ENCODE assay signal across 12 cellular contexts in the genomic region with DNA sequence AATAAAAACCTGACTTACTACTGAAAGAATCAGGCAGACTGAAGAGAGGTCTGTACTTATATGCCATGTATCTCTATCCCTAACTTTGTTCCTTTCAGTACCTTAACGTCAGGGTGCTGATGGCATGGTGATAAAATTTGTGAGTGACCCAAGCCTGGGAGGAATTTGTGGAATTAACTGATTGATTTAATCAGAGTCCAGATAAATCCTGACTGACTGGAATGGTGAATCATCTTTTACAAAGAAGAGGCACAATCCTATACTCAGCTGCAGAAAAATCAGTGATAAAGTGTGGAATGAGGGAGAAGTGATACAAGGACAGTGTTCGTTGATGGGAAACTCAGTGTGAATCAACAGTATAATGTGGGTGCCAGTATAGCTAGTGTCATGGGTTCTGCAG. TPM values are rescaled to one million over a fixed set of nuclear protein-coding genes. Genes with fewer than 3 reads are reported as not detected.
DNase-seq lines count a peak whose midpoint lies in the region; ATAC-seq, FAIRE-seq and TF ChIP-seq lines count a peak whose summit lies in the region.
"Had no signal": no experiment of that assay in that cellular context is flagged by ENCODE, and none has a peak within 500 bp of the region (broad histone marks: within the 10 kb centered on the region; RNA-seq: fewer than 3 reads in every experiment).

No MANE protein-coding gene starts in this region.

- peaks cover 8% of the 10 kb centered on the region for H3K36me3 Mint-ChIP-seq in activated naive CD4-positive, alpha-beta T cell treated with anti-CD3 and anti-CD28 coated beads, Interleukin-2, amount 50 U/mL, for 24 hours
- peaks cover 33% of the 10 kb centered on the region for H3K36me3 Mint-ChIP-seq in activated naive CD4-positive, alpha-beta T cell treated with anti-CD3 and anti-CD28 coated beads, Interleukin-2, amount 10 ng/mL, durations not matched to agents 7 days and 5 days
- peaks cover 17% of the 10 kb centered on the region; the same call in 1 of the 2 replicates for H3K36me3 Mint-ChIP-seq in WTC11

- no peaks in the 10 kb centered on the region for H3K9me3 Mint-ChIP-seq in activated naive CD4-positive, alpha-beta T cell treated with anti-CD3 and anti-CD28 coated beads, Interleukin-2, amount 50 U/mL, for 24 hours
- H3K9me3 Mint-ChIP-seq in activated naive CD4-positive, alpha-beta T cell treated with anti-CD3 and anti-CD28 coated beads, Interleukin-2, amount 10 ng/mL, durations not matched to agents 7 days and 5 days, result no peaks in the 10 kb centered on the region
- H3K9me3 Mint-ChIP-seq in WTC11, result no peaks in the 10 kb centered on the region
- H3K9me3 Mint-ChIP-seq: activated naive CD4-positive, alpha-beta T cell treated with anti-CD3 and anti-CD28 coated beads, Interleukin-2, amount 50 U/mL, for 72 hours; dendritic cell treated with granulocyte-macrophage colony-stimulating factor and Interleukin-4, amounts not matched to agents 40 ng/mL and 50 ng/mL, for 4 days had no signal

- POLR2A ChIA-PET in WTC11 (lab: Charles Lee), result no interaction called here

- H3K27ac Mint-ChIP-seq in activated naive CD4-positive, alpha-beta T cell treated with anti-CD3 and anti-CD28 coated beads, Interleukin-2, amount 50 U/mL, for 24 hours, result peak overlapping the region; percentile 23
- H3K27ac Mint-ChIP-seq in activated naive CD4-positive, alpha-beta T cell treated with anti-CD3 and anti-CD28 coated beads, Interleukin-2, amount 10 ng/mL, durations not matched to agents 7 days and 5 days, result no peak overlapping the region
- H3K27ac Mint-ChIP-seq in WTC11, result peak overlapping the region; percentile 76; the same call in 1 of the 2 replicates
- H3K27ac Mint-ChIP-seq: activated naive CD4-positive, alpha-beta T cell treated with anti-CD3 and anti-CD28 coated beads, Interleukin-2, amount 50 U/mL, for 72 hours; dendritic cell treated with granulocyte-macrophage colony-stimulating factor and Interleukin-4, amounts not matched to agents 40 ng/mL and 50 ng/mL, for 4 days had no signal

- H3K27me3 Mint-ChIP-seq in activated naive CD4-positive, alpha-beta T cell treated with anti-CD3 and anti-CD28 coated beads, Interleukin-2, amount 50 U/mL, for 24 hours, result no peaks in the 10 kb centered on the region
- H3K27me3 Mint-ChIP-seq in activated naive CD4-positive, alpha-beta T cell treated with anti-CD3 and anti-CD28 coated beads, Interleukin-2, amount 10 ng/mL, durations not matched to agents 7 days and 5 days, result peaks cover 5% of the 10 kb centered on the region
- no peaks in the 10 kb centered on the region for H3K27me3 Mint-ChIP-seq in WTC11 (ENCODE audit: low read depth)
- H3K27me3 Mint-ChIP-seq: dendritic cell treated with granulocyte-macrophage colony-stimulating factor and Interleukin-4, amounts not matched to agents 40 ng/mL and 50 ng/mL, for 4 days had no signal

- H3K4me3 Mint-ChIP-seq in activated naive CD4-positive, alpha-beta T cell treated with anti-CD3 and anti-CD28 coated beads, Interleukin-2, amount 50 U/mL, for 24 hours, result peak overlapping the region; percentile 54
- no peak overlapping the region for H3K4me3 Mint-ChIP-seq in activated naive CD4-positive, alpha-beta T cell treated with anti-CD3 and anti-CD28 coated beads, Interleukin-2, amount 10 ng/mL, durations not matched to agents 7 days and 5 days
- H3K4me3 Mint-ChIP-seq in WTC11, result no peak overlapping the region
- H3K4me3 Mint-ChIP-seq: dendritic cell treated with granulocyte-macrophage colony-stimulating factor and Interleukin-4, amounts not matched to agents 40 ng/mL and 50 ng/mL, for 4 days had no signal

- no peak overlapping the region for H3K4me3 ChIP-seq in urinary bladder (ENCODE audit: low read depth, low read length)
- H3K4me3 ChIP-seq: pancreas had no signal

- DNase-seq in activated naive CD4-positive, alpha-beta T cell treated with anti-CD3 and anti-CD28 coated beads, Interleukin-2, amount 10 ng/mL, durations not matched to agents 7 days and 5 days, result no peak
- DNase-seq in WTC11 (ENCODE audit: low spot score), result no peak
- peak; percentile 17 for DNase-seq in fibroblast of peridontal ligament (ENCODE audit: extremely low read depth)
- DNase-seq in urothelium cell line (ENCODE audit: low spot score), result no peak
- no peak for DNase-seq in COR-L47 (lab: John Stamatoyannopoulos, UW)
- no peak for DNase-seq in OCI-M2 (lab: John Stamatoyannopoulos, UW; ENCODE audit: unreplicated experiment)
- DNase-seq: pancreas, T-helper 9 cell had no signal

- H3K27ac ChIP-seq in urinary bladder (ENCODE audit: low read depth), result peak overlapping the region; percentile 18
- H3K27ac ChIP-seq: pancreas had no signal

- H3K36me3 ChIP-seq in urinary bladder (ENCODE audit: insufficient read depth), result no peaks in the 10 kb centered on the region
- H3K36me3 ChIP-seq: pancreas had no signal

- ATAC-seq in WTC11, result no peak
- ATAC-seq: activated naive CD4-positive, alpha-beta T cell treated with anti-CD3 and anti-CD28 coated beads, Interleukin-2, amount 50 U/mL, for 72 hours; pancreas had no signal

- WGBS in urinary bladder, result 58% methylated on average over 2 of the region's 2 CpGs

- peaks cover 2% of the 10 kb centered on the region for H3K4me1 ChIP-seq in urinary bladder (ENCODE audit: insufficient read depth)

- peaks cover 74% of the 10 kb centered on the region for H3K4me1 Mint-ChIP-seq in activated naive CD4-positive, alpha-beta T cell treated with anti-CD3 and anti-CD28 coated beads, Interleukin-2, amount 50 U/mL, for 24 hours
- peaks cover 62% of the 10 kb centered on the region for H3K4me1 Mint-ChIP-seq in activated naive CD4-positive, alpha-beta T cell treated with anti-CD3 and anti-CD28 coated beads, Interleukin-2, amount 10 ng/mL, durations not matched to agents 7 days and 5 days
- peaks cover 30% of the 10 kb centered on the region for H3K4me1 Mint-ChIP-seq in WTC11

- CTCF ChIA-PET in activated naive CD4-positive, alpha-beta T cell treated with anti-CD3 and anti-CD28 coated beads, Interleukin-2, amount 10 ng/mL, durations not matched to agents 7 days and 5 days (lab: Charles Lee), result interaction anchor here (0.9 kb wide), 1 partner anchor 22 kb away, joined by 3 read pairs; no protein-coding TSS in a partner anchor
- CTCF ChIA-PET in WTC11 (lab: Charles Lee), result no interaction called here

- no peak for TF ChIP-seq CTCF in WTC11 (IDR thresholded peaks at IDR 0.05)

- FAIRE-seq in urothelium cell line (lab: Jason Lieb, UNC), result no peak
- FAIRE-seq: pancreas had no signal

TF ChIP-seq in WTC11, 78 proteins besides CTCF, POLR2A, EP300 and RAD21 (continues in another document):
- TF ChIP-seq, protein P1, sequence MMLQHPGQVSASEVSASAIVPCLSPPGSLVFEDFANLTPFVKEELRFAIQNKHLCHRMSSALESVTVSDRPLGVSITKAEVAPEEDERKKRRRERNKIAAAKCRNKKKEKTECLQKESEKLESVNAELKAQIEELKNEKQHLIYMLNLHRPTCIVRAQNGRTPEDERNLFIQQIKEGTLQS (CRISPR knock-in tag; conservative IDR thresholded peaks at IDR 0.05), result no peak
- TF ChIP-seq, protein P2, sequence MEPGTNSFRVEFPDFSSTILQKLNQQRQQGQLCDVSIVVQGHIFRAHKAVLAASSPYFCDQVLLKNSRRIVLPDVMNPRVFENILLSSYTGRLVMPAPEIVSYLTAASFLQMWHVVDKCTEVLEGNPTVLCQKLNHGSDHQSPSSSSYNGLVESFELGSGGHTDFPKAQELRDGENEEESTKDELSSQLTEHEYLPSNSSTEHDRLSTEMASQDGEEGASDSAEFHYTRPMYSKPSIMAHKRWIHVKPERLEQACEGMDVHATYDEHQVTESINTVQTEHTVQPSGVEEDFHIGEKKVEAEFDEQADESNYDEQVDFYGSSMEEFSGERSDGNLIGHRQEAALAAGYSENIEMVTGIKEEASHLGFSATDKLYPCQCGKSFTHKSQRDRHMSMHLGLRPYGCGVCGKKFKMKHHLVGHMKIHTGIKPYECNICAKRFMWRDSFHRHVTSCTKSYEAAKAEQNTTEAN (CRISPR knock-in tag; IDR thresholded peaks at IDR 0.05), result no peak
- TF ChIP-seq HMGA2 (CRISPR knock-in tag; IDR thresholded peaks at IDR 0.05), result no peak
- no peak for TF ChIP-seq NR1H2 (CRISPR knock-in tag; IDR thresholded peaks at IDR 0.05)
- TF ChIP-seq, protein P3, sequence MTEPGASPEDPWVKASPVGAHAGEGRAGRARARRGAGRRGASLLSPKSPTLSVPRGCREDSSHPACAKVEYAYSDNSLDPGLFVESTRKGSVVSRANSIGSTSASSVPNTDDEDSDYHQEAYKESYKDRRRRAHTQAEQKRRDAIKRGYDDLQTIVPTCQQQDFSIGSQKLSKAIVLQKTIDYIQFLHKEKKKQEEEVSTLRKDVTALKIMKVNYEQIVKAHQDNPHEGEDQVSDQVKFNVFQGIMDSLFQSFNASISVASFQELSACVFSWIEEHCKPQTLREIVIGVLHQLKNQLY (CRISPR knock-in tag; IDR thresholded peaks at IDR 0.05), result no peak
- TF ChIP-seq ZNF317 (CRISPR knock-in tag; IDR thresholded peaks at IDR 0.05; ENCODE audit: borderline replicate concordance, low read depth), result no peak
- TF ChIP-seq GABPB1 (CRISPR knock-in tag; IDR thresholded peaks at IDR 0.05), result no peak
- TF ChIP-seq MXD4 (CRISPR knock-in tag; IDR thresholded peaks at IDR 0.05; ENCODE audit: borderline replicate concordance), result no peak
- TF ChIP-seq, protein P4, sequence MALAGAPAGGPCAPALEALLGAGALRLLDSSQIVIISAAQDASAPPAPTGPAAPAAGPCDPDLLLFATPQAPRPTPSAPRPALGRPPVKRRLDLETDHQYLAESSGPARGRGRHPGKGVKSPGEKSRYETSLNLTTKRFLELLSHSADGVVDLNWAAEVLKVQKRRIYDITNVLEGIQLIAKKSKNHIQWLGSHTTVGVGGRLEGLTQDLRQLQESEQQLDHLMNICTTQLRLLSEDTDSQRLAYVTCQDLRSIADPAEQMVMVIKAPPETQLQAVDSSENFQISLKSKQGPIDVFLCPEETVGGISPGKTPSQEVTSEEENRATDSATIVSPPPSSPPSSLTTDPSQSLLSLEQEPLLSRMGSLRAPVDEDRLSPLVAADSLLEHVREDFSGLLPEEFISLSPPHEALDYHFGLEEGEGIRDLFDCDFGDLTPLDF (CRISPR knock-in tag; IDR thresholded peaks at IDR 0.05), result no peak
- no peak for TF ChIP-seq MYBL2 (CRISPR knock-in tag; IDR thresholded peaks at IDR 0.05)

RNA-seq across cellular contexts. Expression of a gene that starts 3.7 kb away (rescaled TPM):
- total RNA-seq in WTC11 (2021), result 28.1 to 33.0 TPM (median 32.6 TPM) in 3 replicates
- 37.0 TPM for total RNA-seq in urinary bladder
- 11.2 TPM for polyA plus RNA-seq in urinary bladder

RNA-seq across cellular contexts. Expression of a gene that starts 39.2 kb away (rescaled TPM):
- total RNA-seq in WTC11 (2021) (711 to 864 TPM (median 761 TPM) in 3 replicates), urinary bladder (376 TPM)
- 299 TPM for polyA plus RNA-seq in urinary bladder
